Comparison of ENCODE assay signal across 13 cellular contexts in genomic region chr1:81699234-81699633, GRCh38.
DNase-seq lines count a peak whose midpoint lies in the region; ATAC-seq, FAIRE-seq and TF ChIP-seq lines count a peak whose summit lies in the region.
"Had no signal": no experiment of that assay in that cellular context is flagged by ENCODE, and none has a peak within 500 bp of the region (broad histone marks: within the 10 kb centered on the region; RNA-seq: fewer than 3 reads in every experiment).

No MANE protein-coding gene starts in this region.

- H2AFZ ChIP-seq in trophoblast cell (ENCODE audit: insufficient read depth, low read length, poor library complexity): no peak overlapping the region

- H3K18ac ChIP-seq in trophoblast cell (ENCODE audit: low read length): peak overlapping the region; percentile 61

- H3K36me3 ChIP-seq in trophoblast cell (ENCODE audit: control insufficient read depth in 1 of 2, insufficient read depth in 2 of 2, low read length in 2 of 2) (no peaks in the 10 kb centered on the region), ovary (no peaks in the 10 kb centered on the region)

- H3K23ac ChIP-seq in trophoblast cell (ENCODE audit: low read length): no peak overlapping the region

- H4K12ac ChIP-seq in trophoblast cell (ENCODE audit: low read depth, low read length): no peak overlapping the region

- H3K79me2 ChIP-seq in trophoblast cell (ENCODE audit: control insufficient read depth, insufficient read depth, low read length, poor library complexity): peaks cover 4% of the 10 kb centered on the region

- ATAC-seq in GM21390 (IDR thresholded peaks at IDR 0.05; ENCODE audit: unreplicated experiment): no peak
- ATAC-seq: CD8-positive, alpha-beta T cell; GM12878 had no signal

- peaks cover 28% of the 10 kb centered on the region for H3K79me1 ChIP-seq in trophoblast cell (ENCODE audit: low read length)

- no CpG with 5 or more reads among the region's 4 CpGs for WGBS in trophoblast cell (ENCODE audit: extremely low coverage, insufficient coverage, insufficient read length)
- 78 to 87% (median 79%) methylated on average over 4 of the region's 4 CpGs for WGBS in ovary, 3 donors

- H3K4ac ChIP-seq in trophoblast cell (ENCODE audit: low read depth, low read length): peak overlapping the region; percentile 34

- peak overlapping the region; percentile 9 for H4K8ac ChIP-seq in trophoblast cell (ENCODE audit: low read depth, low read length)

- peak; percentile 46 for FAIRE-seq in GM12892 (lab: Jason Lieb, UNC)
- FAIRE-seq: GM12878, TTC549 had no signal

- no peak overlapping the region for H3K4me3 ChIP-seq in trophoblast cell (ENCODE audit: low read depth, low read length)
- no peak overlapping the region for H3K4me3 ChIP-seq in ovary
- H3K4me3 ChIP-seq: GM12878 had no signal

- H2BK12ac ChIP-seq in trophoblast cell (ENCODE audit: low read length): peak overlapping the region; percentile 77

- H3K14ac ChIP-seq in trophoblast cell (ENCODE audit: low read length): peak overlapping the region; percentile 70

- H3K27ac ChIP-seq in trophoblast cell (ENCODE audit: low read depth, low read length) (peak overlapping the region; percentile 96), ovary (no peak overlapping the region)

- peak overlapping the region; percentile 95 for H2BK5ac ChIP-seq in trophoblast cell (ENCODE audit: low read depth, low read length, poor library complexity)

- TF ChIP-seq CTCF in ovary (IDR thresholded peaks at IDR 0.05): no peak
- no peak for TF ChIP-seq CTCF in GM20000 (IDR thresholded peaks at IDR 0.05; ENCODE audit: extremely low read depth, missing control alignments)

- peak overlapping the region; percentile 62 for H2AK5ac ChIP-seq in trophoblast cell (ENCODE audit: low read length)

- no peak for TF ChIP-seq EP300 in ovary (IDR thresholded peaks at IDR 0.05)

- H3K9ac ChIP-seq in trophoblast cell (ENCODE audit: low read length): peak overlapping the region; percentile 24

- H3K4me1 ChIP-seq in trophoblast cell (ENCODE audit: control insufficient read depth in 1 of 2, insufficient read depth in 2 of 2, low read length in 2 of 2) (peaks cover 0 to 10% of the 10 kb centered on the region in 2 experiments), ovary (ENCODE audit: insufficient read depth) (no peaks in the 10 kb centered on the region)

- H3K9me3 ChIP-seq in trophoblast cell (ENCODE audit: insufficient read depth, low read depth, low read length) (no peaks in the 10 kb centered on the region), ovary (no peaks in the 10 kb centered on the region)

- peak overlapping the region; percentile 61 for H3K4me2 ChIP-seq in trophoblast cell (ENCODE audit: low read length)

- H2BK120ac ChIP-seq in trophoblast cell (ENCODE audit: insufficient read depth, low read length, poor library complexity): peak overlapping the region; percentile 41

- H4K91ac ChIP-seq in trophoblast cell (ENCODE audit: low read depth, low read length): peak overlapping the region; percentile 71

- no peak for TF ChIP-seq POLR2A in GM12892 (IDR thresholded peaks at IDR 0.05; ENCODE audit: low read depth, low read length)
- TF ChIP-seq POLR2A in ovary (IDR thresholded peaks at IDR 0.05): no peak

- intact Hi-C loops in ovary (cut with DNase I): no loop called here

- H3K27me3 ChIP-seq in trophoblast cell (ENCODE audit: insufficient read depth, low read length) (no peaks in the 10 kb centered on the region), ovary (no peaks in the 10 kb centered on the region)

- DNase-seq in GM12892 (ENCODE audit: insufficient read length) (no peak), RKO (ENCODE audit: low spot score) (peak; percentile 1), fibroblast of gingiva (ENCODE audit: low read depth) (peak; percentile 74), trophoblast cell (peak; percentile 86 to 90), NCI-H2171 treated with DMSO at 0.1 percent for 48 hours (lab: John Stamatoyannopoulos, UW) (no peak), ovary (no peak), GM20000 (ENCODE audit: low spot score) (no peak)
- DNase-seq: activated T-cell treated with anti-CD3 and anti-CD28 coated beads, Interleukin-2, amount 50 U/mL, for 48 hours; CD8-positive, alpha-beta T cell; NCI-H1694 treated with DMSO at 0.1 percent for 48 hours had no signal

Comparison
In these comparisons a context has a peak if more than half of its experiments do, and no peak if none do; other contexts are left out.
1. DNase-seq: peak in RKO (single experiment), fibroblast of gingiva (single experiment) and trophoblast cell (2 of 2); none in GM12892 (single experiment), NCI-H2171 treated with DMSO at 0.1 percent for 48 hours (single experiment), ovary (0 of 5) and GM20000 (single experiment).